ENCODE assay signal across 22 cellular contexts in the genomic region with DNA sequence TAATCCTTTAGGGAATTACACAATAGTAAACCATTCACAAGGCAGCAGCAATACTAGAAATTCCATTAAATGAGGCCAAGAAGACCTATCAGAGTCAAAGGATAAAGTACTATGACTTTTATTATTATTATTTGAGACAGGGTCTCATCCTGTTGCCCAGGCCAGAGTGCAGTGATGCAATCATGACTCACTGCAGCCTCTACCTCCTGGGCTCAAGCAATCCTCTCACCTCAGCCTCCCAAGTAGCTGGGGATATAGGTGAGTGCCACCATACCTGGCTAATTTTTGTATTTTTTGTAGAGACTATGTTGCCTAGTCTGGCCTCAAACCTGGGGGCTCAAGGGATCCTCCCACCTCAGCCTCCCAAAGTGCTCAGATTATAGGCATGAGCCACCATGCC. TPM values are rescaled to one million over a fixed set of nuclear protein-coding genes. Genes with fewer than 3 reads are reported as not detected.
DNase-seq lines count a peak whose midpoint lies in the region; ATAC-seq, FAIRE-seq and TF ChIP-seq lines count a peak whose summit lies in the region.
"Had no signal": no experiment of that assay in that cellular context is flagged by ENCODE, and none has a peak within 500 bp of the region (broad histone marks: within the 10 kb centered on the region; RNA-seq: fewer than 3 reads in every experiment).

No MANE protein-coding gene starts in this region.

- no TSS peak for BruUV-seq in HepG2 (replicated peaks; lab: Mats Ljungman, UMichigan)

- ATAC-seq in HepG2 (no peak), right lobe of liver (no peak), sciatic nerve (peak; percentile 32)
- ATAC-seq in activated T-cell treated with anti-CD3 and anti-CD28 coated beads, Interleukin-2, amount 50 U/mL, for 72 hours (replicated peaks in 1 of 2): no peak
- ATAC-seq: CD8-positive, alpha-beta T cell had no signal

- H3K27me3 Mint-ChIP-seq in activated T-cell treated with anti-CD3 and anti-CD28 coated beads, Interleukin-2, amount 50 U/mL, for 72 hours (ENCODE audit: low read depth): peaks cover 52% of the 10 kb centered on the region
- H3K27me3 Mint-ChIP-seq: B cell had no signal

- H3K36me3 Mint-ChIP-seq in activated T-cell treated with anti-CD3 and anti-CD28 coated beads, Interleukin-2, amount 50 U/mL, for 72 hours (ENCODE audit: insufficient read depth in 2 of 2): no peaks in the 10 kb centered on the region
- H3K36me3 Mint-ChIP-seq: CD4-positive, CD25-positive, alpha-beta regulatory T cell; CD8-positive, alpha-beta T cell had no signal

- H3K36me3 ChIP-seq in HepG2 (replicated peaks in 1 of 2; ENCODE audit: control insufficient read depth in 1 of 2, insufficient read depth in 2 of 2, low read length in 2 of 2) (0 out of 5 replicates have a peak, but pooled peaks cover 0 to 10% of the 10 kb centered on the region in 2 experiments), right lobe of liver (no peaks in the 10 kb centered on the region), brain microvascular endothelial cell (replicated peaks) (no peaks in the 10 kb centered on the region)
- H3K36me3 ChIP-seq: BLaER1 had no signal

- H3K27ac ChIP-seq in HepG2 (ENCODE audit: extremely low read length, insufficient read depth, low read length): no peak overlapping the region
- H3K27ac ChIP-seq in right lobe of liver: no peak overlapping the region
- no peak overlapping the region for H3K27ac ChIP-seq in brain microvascular endothelial cell
- H3K27ac ChIP-seq: 22Rv1, BLaER1, C4-2B, GM23248 had no signal

- H3K4me1 ChIP-seq in HepG2 (ENCODE audit: insufficient read depth, low read length) (no peaks in the 10 kb centered on the region), right lobe of liver (no peaks in the 10 kb centered on the region)
- H3K4me1 ChIP-seq: BLaER1, Caco-2 had no signal

- H3K4me3 ChIP-seq in HepG2 (replicated peaks in 1 of 3; ENCODE audit: insufficient read depth in 1 of 3, low read depth in 2 of 3, low read length in 3 of 3) (no peak overlapping the region), right lobe of liver (no peak overlapping the region), choroid plexus epithelial cell (ENCODE audit: low read depth, low read length) (no peak overlapping the region), brain microvascular endothelial cell (ENCODE audit: low read depth, low read length) (no peak overlapping the region)
- H3K4me3 ChIP-seq: BLaER1, GM23248 had no signal

- DNase-seq in HepG2 (ENCODE audit: low spot score) (no peak), right lobe of liver (no peak), choroid plexus epithelial cell (ENCODE audit: low read depth) (peak; percentile 3), fibroblast of peridontal ligament (ENCODE audit: extremely low read depth) (peak; percentile 59), sciatic nerve (ENCODE audit: low spot score) (no peak), NAMALWA (ENCODE audit: low spot score) (no peak), brain microvascular endothelial cell (no peak)
- no peak for DNase-seq in activated T-cell treated with anti-CD3 and anti-CD28 coated beads, Interleukin-2, amount 50 U/mL, for 72 hours
- DNase-seq: Caco-2; CD4-positive, CD25-positive, alpha-beta regulatory T cell; CD8-positive, alpha-beta T cell; DMS153; DND-41; GM23248; H7; HCEC 1CT had no signal

- H3K79me2 ChIP-seq in HepG2 (ENCODE audit: insufficient read depth, low read length): peaks cover 3% of the 10 kb centered on the region

- CTCF ChIA-PET in HepG2 (lab: Yijun Ruan, JAX; ENCODE audit: low intra/inter-chr PET ratio, low total read pairs): no interaction called here

- no peak overlapping the region for H3K4me3 Mint-ChIP-seq in activated T-cell treated with anti-CD3 and anti-CD28 coated beads, Interleukin-2, amount 50 U/mL, for 72 hours
- H3K4me3 Mint-ChIP-seq: B cell; CD4-positive, CD25-positive, alpha-beta regulatory T cell; CD8-positive, alpha-beta T cell had no signal

- TF ChIP-seq EP300 in HepG2 (IDR thresholded peaks at IDR 0.05; ENCODE audit: low read depth in 2 of 2, low read length in 2 of 2) (no peak), HepG2 (CRISPR knock-in tag; IDR thresholded peaks at IDR 0.05; ENCODE audit: borderline replicate concordance) (no peak)

- POLR2A ChIA-PET in HepG2 (lab: Yijun Ruan, JAX): no interaction called here

- TF ChIP-seq CTCF in HepG2 (CRISPR knock-in tag; IDR thresholded peaks at IDR 0.05) (no peak), right lobe of liver (IDR thresholded peaks at IDR 0.05) (no peak), choroid plexus epithelial cell (conservative IDR thresholded peaks at IDR 0.05; ENCODE audit: low read depth, low read length) (no peak), brain microvascular endothelial cell (IDR thresholded peaks at IDR 0.05; ENCODE audit: low read depth, low read length, missing control alignments) (no peak)

- no peak for TF ChIP-seq RAD21 in HepG2 (CRISPR knock-in tag; IDR thresholded peaks at IDR 0.05)

- no peak for FAIRE-seq in HepG2 (lab: Jason Lieb, UNC)
- FAIRE-seq: GM12892, H1 had no signal

- no peaks in the 10 kb centered on the region for H3K4me1 Mint-ChIP-seq in activated T-cell treated with anti-CD3 and anti-CD28 coated beads, Interleukin-2, amount 50 U/mL, for 72 hours (ENCODE audit: low read depth)
- H3K4me1 Mint-ChIP-seq: B cell; CD4-positive, CD25-positive, alpha-beta regulatory T cell had no signal

- no peak overlapping the region for H3K4me2 ChIP-seq in HepG2 (ENCODE audit: low read depth, low read length)
- H3K4me2 ChIP-seq: BLaER1 had no signal

- no peaks in the 10 kb centered on the region for H4K20me1 ChIP-seq in HepG2 (ENCODE audit: insufficient read depth, low read length)
- H4K20me1 ChIP-seq: BLaER1 had no signal

- no peak overlapping the region for H3K27ac Mint-ChIP-seq in activated T-cell treated with anti-CD3 and anti-CD28 coated beads, Interleukin-2, amount 50 U/mL, for 72 hours
- H3K27ac Mint-ChIP-seq: B cell; CD4-positive, CD25-positive, alpha-beta regulatory T cell; CD8-positive, alpha-beta T cell had no signal

- no peak overlapping the region for H3K9ac ChIP-seq in HepG2 (ENCODE audit: insufficient read depth, low read depth, low read length)
- H3K9ac ChIP-seq: BLaER1, GM23248 had no signal

- in situ Hi-C loops in HepG2 (cut with HindIII; ENCODE audit: extremely low pct_ligation_motif_present, low pct_unique_long_range_greater_than_20kb) (no loop called here), brain microvascular endothelial cell (cut with HindIII; ENCODE audit: low pct_ligation_motif_present, low sequenced_read_pairs) (no loop called here)

- H3K9me3 ChIP-seq in HepG2 (ENCODE audit: low read length) (no peaks in the 10 kb centered on the region), right lobe of liver (no peaks in the 10 kb centered on the region)
- H3K9me3 ChIP-seq: BLaER1, Caco-2 had no signal

- no peaks in the 10 kb centered on the region for H3K9me3 Mint-ChIP-seq in activated T-cell treated with anti-CD3 and anti-CD28 coated beads, Interleukin-2, amount 50 U/mL, for 72 hours
- H3K9me3 Mint-ChIP-seq: CD8-positive, alpha-beta T cell had no signal

- intact Hi-C loops in HepG2 (cut with micrococcal nuclease; ENCODE audit: unreplicated experiment) (no loop called here), right lobe of liver (cut with DNase I) (no loop called here), sciatic nerve (cut with DNase I) (no loop called here)

- H3K27me3 ChIP-seq in HepG2 (ENCODE audit: control insufficient read depth in 1 of 2, insufficient read depth in 2 of 2, low read length in 2 of 2): no peaks in the 10 kb centered on the region
- no peaks in the 10 kb centered on the region for H3K27me3 ChIP-seq in right lobe of liver
- H3K27me3 ChIP-seq in brain microvascular endothelial cell (replicated peaks): no peaks in the 10 kb centered on the region
- H3K27me3 ChIP-seq: BLaER1 had no signal

- H2AFZ ChIP-seq in HepG2 (ENCODE audit: low read length): no peak overlapping the region
- H2AFZ ChIP-seq: GM23248 had no signal

- TF ChIP-seq POLR2A in HepG2 (IDR thresholded peaks at IDR 0.05; ENCODE audit: insufficient read depth in 1 of 2, low read depth in 2 of 2, low read length in 2 of 2): no peak
- TF ChIP-seq POLR2A in right lobe of liver (IDR thresholded peaks at IDR 0.05): no peak

TF ChIP-seq in HepG2, 621 proteins besides CTCF, POLR2A, EP300 and RAD21 (continues in another document):
- TF ChIP-seq MAFK (conservative IDR thresholded peaks at IDR 0.05 in 1 of 2, IDR thresholded peaks at IDR 0.05 in 1 of 2; ENCODE audit: low read length in 2 of 2) (no peak), ZNF598 (CRISPR knock-in tag; IDR thresholded peaks at IDR 0.05; ENCODE audit: borderline replicate concordance) (no peak)

RNA-seq across cellular contexts. Expression of gene TTC28, which starts 51.8 kb away (rescaled TPM):
- 13.1 and 16.4 TPM in 2 replicates for total RNA-seq in HepG2 (2016; rRNA removed; fragmentation: Illumina TruSeq; extraction: Trizol)
- 31.5 and 32.2 TPM in 2 replicates for total RNA-seq in HepG2 (2016; cell fraction: cytosol; rRNA removed; fragmentation: Illumina TruSeq; extraction: Trizol; ENCODE audit: low read depth)
- total RNA-seq in HepG2 (2016; cell fraction: insoluble cytoplasmic fraction; rRNA removed; fragmentation: Illumina TruSeq; extraction: Trizol): 11.7 and 12.7 TPM in 2 replicates
- total RNA-seq in HepG2 (2016; cell fraction: membrane; rRNA removed; fragmentation: Illumina TruSeq; extraction: Trizol): 7.8 and 12.4 TPM in 2 replicates
- 34.8 and 47.8 TPM in 2 replicates for total RNA-seq in HepG2 (2016; cell fraction: nucleus; rRNA removed; fragmentation: Illumina TruSeq; extraction: Trizol)
- 4.2 and 4.5 TPM in 2 replicates for polyA plus RNA-seq in HepG2 (2011; rRNA removed)
- polyA plus RNA-seq in HepG2 (2011; cell fraction: cytosol; rRNA removed): 2.2 and 2.7 TPM in 2 replicates
- polyA plus RNA-seq in HepG2 (2011; cell fraction: nucleus; rRNA removed): 20.3 and 20.6 TPM in 2 replicates
- 7.4 and 7.5 TPM in 2 replicates for polyA plus RNA-seq in HepG2 (2012)
- 0.33 and 0.67 TPM in 2 replicates for polyA plus RNA-seq in HepG2 (2016; cell fraction: cytosol; fragmentation: Illumina TruSeq; extraction: Trizol; ENCODE audit: low read depth)
- 4.1 and 4.8 TPM in 2 replicates for polyA plus RNA-seq in HepG2 (2016; cell fraction: insoluble cytoplasmic fraction; fragmentation: Illumina TruSeq; extraction: Trizol; ENCODE audit: low read depth)
- polyA plus RNA-seq in HepG2 (2016; cell fraction: membrane; fragmentation: Illumina TruSeq; extraction: Trizol; ENCODE audit: low read depth): 0.81 and 0.99 TPM in 2 replicates
- polyA plus RNA-seq in HepG2 (2016; cell fraction: nucleus; fragmentation: Illumina TruSeq; extraction: Trizol; ENCODE audit: insufficient read depth, low read depth): 8.8 and 13.0 TPM in 2 replicates
- 18.9 and 19.2 TPM in 2 replicates for polyA minus RNA-seq in HepG2 (2011; rRNA and poly(A)+ RNA removed; ENCODE audit: low replicate concordance)
- 6.9 and 9.4 TPM in 2 replicates for polyA minus RNA-seq in HepG2 (2011; cell fraction: cytosol; rRNA and poly(A)+ RNA removed)
- 77.6 and 87.9 TPM in 2 replicates for polyA minus RNA-seq in HepG2 (2011; cell fraction: nucleus; rRNA and poly(A)+ RNA removed)
- 10 to 100 TPM in 5 of 6 experiments, 1 to 10 TPM in 1; 9.4 to 38.3 (median 15.0) TPM for total RNA-seq in right lobe of liver
- total RNA-seq in sciatic nerve: 58.4 TPM
- total RNA-seq in activated T-cell treated with anti-CD3 and anti-CD28 coated beads, Interleukin-2, amount 50 U/mL, for 72 hours: 1 to 10 TPM; 4.2 to 5.4 TPM

Comparison
In these comparisons a context has a peak if more than half of its experiments do, and no peak if none do; other contexts are left out.
1. DNase-seq: peak in choroid plexus epithelial cell (single experiment) and fibroblast of peridontal ligament (single experiment); none in HepG2 (single experiment), right lobe of liver (0 of 3), sciatic nerve (single experiment), activated T-cell treated with anti-CD3 and anti-CD28 coated beads, Interleukin-2, amount 50 U/mL, for 72 hours (0 of 2), NAMALWA (single experiment) and brain microvascular endothelial cell (single experiment).